In genomic region chr11:95898782-95899181, GRCh38 we compare ENCODE assay signal across 26 cellular contexts.
"Had no signal": no experiment of that assay in that cellular context is flagged by ENCODE, and none has a peak within 500 bp of the region (broad histone marks: within the 10 kb centered on the region; RNA-seq: fewer than 3 reads in every experiment).

No MANE protein-coding gene starts in this region.

- H3K36me3 ChIP-seq: esophagus squamous epithelium, gastrocnemius medialis, left lung, lower lobe of right lung had no signal

- DNase-seq: dermis blood vessel endothelial cell; dorsolateral prefrontal cortex; effector CD4-positive, alpha-beta T cell; effector memory CD4-positive, alpha-beta T cell; erythroblast; esophagus squamous epithelium; foreskin fibroblast; foreskin melanocyte; gastrocnemius medialis; glutamatergic neuron; head of caudate nucleus; heart right ventricle; hippocampal formation; left cardiac atrium; left lung; left ventricle myocardium superior; lower lobe of right lung; mesenchymal stem cell; mucosa of descending colon; naive B cell had no signal

- FAIRE-seq: colon, islet of Langerhans, keratinocyte had no signal

- H3K4me1 Mint-ChIP-seq: mesothelial cell of epicardium had no signal

- H3K36me3 Mint-ChIP-seq: mesothelial cell of epicardium, naive B cell had no signal

- H3K9me3 Mint-ChIP-seq: mesothelial cell of epicardium, naive B cell had no signal

- H3K4me3 ChIP-seq: coronary artery, dorsolateral prefrontal cortex, esophagus squamous epithelium, gastrocnemius medialis, heart right ventricle, left lung, lower lobe of right lung, mucosa of descending colon had no signal

- H3K27ac ChIP-seq: coronary artery, dorsolateral prefrontal cortex, epithelial cell of prostate, esophagus squamous epithelium, gastrocnemius medialis, heart right ventricle, left lung, lower lobe of right lung had no signal

- H3K4me3 Mint-ChIP-seq: mesothelial cell of epicardium, naive B cell had no signal

- H3K27me3 Mint-ChIP-seq: naive B cell had no signal

- H3K9me3 ChIP-seq: esophagus squamous epithelium, gastrocnemius medialis, heart right ventricle, left lung, lower lobe of right lung, mucosa of descending colon had no signal

- H3K27ac Mint-ChIP-seq: mesothelial cell of epicardium, naive B cell had no signal

- H3K27me3 ChIP-seq: dorsolateral prefrontal cortex, esophagus squamous epithelium, gastrocnemius medialis, heart right ventricle, left lung had no signal
